Comparison of ENCODE assay signal across 9 cellular contexts in genomic region chr7:77536017-77536412, GRCh38. TPM values are rescaled to one million over a fixed set of nuclear protein-coding genes. Genes with fewer than 3 reads are reported as not detected.
DNase-seq lines count a peak whose midpoint lies in the region; ATAC-seq, FAIRE-seq and TF ChIP-seq lines count a peak whose summit lies in the region.
"Had no signal": no experiment of that assay in that cellular context is flagged by ENCODE, and none has a peak within 500 bp of the region (broad histone marks: within the 10 kb centered on the region; RNA-seq: fewer than 3 reads in every experiment).

No MANE protein-coding gene starts in this region.

- H3K36me3 ChIP-seq in SK-N-SH (replicated peaks in 1 of 2; ENCODE audit: control insufficient read depth in 1 of 2, insufficient read depth in 2 of 2, low read length in 1 of 2) (peaks cover 0 to 4% of the 10 kb centered on the region in 2 experiments), kidney (ENCODE audit: control insufficient read depth in 1 of 2, insufficient read depth in 2 of 2, low read length in 2 of 2) (no peaks in the 10 kb centered on the region), subcutaneous abdominal adipose tissue (ENCODE audit: control insufficient read depth in 5 of 5, insufficient read depth in 5 of 5, low read length in 5 of 5) (no peaks in the 10 kb centered on the region)

- peak overlapping the region; percentile 93 for H3K4me3 Mint-ChIP-seq in activated naive CD8-positive, alpha-beta T cell treated with anti-CD3 and anti-CD28 coated beads for 36 hours

- no peaks in the 10 kb centered on the region for H3K27me3 ChIP-seq in SK-N-SH (ENCODE audit: insufficient read depth)
- H3K27me3 ChIP-seq in subcutaneous abdominal adipose tissue (ENCODE audit: control insufficient read depth in 5 of 5, insufficient read depth in 4 of 5, low read length in 5 of 5): no peaks in the 10 kb centered on the region

- peak overlapping the region; percentile 84 for H3K4me2 ChIP-seq in SK-N-SH

- H3K36me3 Mint-ChIP-seq in activated naive CD8-positive, alpha-beta T cell treated with anti-CD3 and anti-CD28 coated beads for 36 hours: no peaks in the 10 kb centered on the region

- peak overlapping the region; percentile 83 for H3K9ac ChIP-seq in SK-N-SH
- peak overlapping the region; percentile 75 to 90 for H3K9ac ChIP-seq in kidney (ENCODE audit: low read length in 2 of 2)
- H3K9ac ChIP-seq in subcutaneous abdominal adipose tissue (ENCODE audit: low read length in 5 of 5): peak overlapping the region; percentile 70 to 88 (median 80)

- H3K27ac ChIP-seq in SK-N-SH (ENCODE audit: low read depth in 2 of 2, low read length in 1 of 2) (peak overlapping the region; percentile 87 to 89), kidney (ENCODE audit: low read depth in 2 of 2, low read length in 2 of 2) (peak overlapping the region; percentile 92 to 95), subcutaneous abdominal adipose tissue (ENCODE audit: low read depth, low read length) (peak overlapping the region; percentile 89)

- no peaks in the 10 kb centered on the region for H3K9me3 ChIP-seq in SK-N-SH
- no peaks in the 10 kb centered on the region for H3K9me3 ChIP-seq in kidney (ENCODE audit: control insufficient read depth in 1 of 2, low read length in 2 of 2)
- H3K9me3 ChIP-seq in subcutaneous abdominal adipose tissue (ENCODE audit: control insufficient read depth in 5 of 5, low read length in 5 of 5): no peaks in the 10 kb centered on the region

- no peak for FAIRE-seq in kidney (lab: Jason Lieb, UNC)
- FAIRE-seq: colon had no signal

- WGBS in SK-N-SH (ENCODE audit: low lambda C conversion rate): 49% methylated on average over 9 of the region's 9 CpGs

- no peak overlapping the region for H3K27ac Mint-ChIP-seq in activated naive CD8-positive, alpha-beta T cell treated with anti-CD3 and anti-CD28 coated beads for 36 hours

- POLR2A ChIA-PET in SK-N-SH (lab: Yijun Ruan, JAX): interaction anchor here (0.7 to 1.4 kb wide), 5 partner anchors 21 to 414 kb away, joined by 3 to 7 read pairs (median 3); no protein-coding TSS in a partner anchor

- H2AFZ ChIP-seq in SK-N-SH (ENCODE audit: low read depth): peak overlapping the region; percentile 93

- peaks cover 9 to 14% of the 10 kb centered on the region in 2 experiments; a peak in 3 of 4 replicates for H3K4me1 ChIP-seq in SK-N-SH (ENCODE audit: control insufficient read depth in 1 of 2, insufficient read depth in 2 of 2, low read depth in 1 of 2, low read length in 1 of 2)
- H3K4me1 ChIP-seq in kidney (ENCODE audit: control insufficient read depth in 1 of 2, insufficient read depth in 1 of 2, low read depth in 1 of 2, low read length in 2 of 2): peaks cover 0 to 2% of the 10 kb centered on the region in 2 donors
- peaks cover 2 to 29% (median 23%) of the 10 kb centered on the region in 5 donors for H3K4me1 ChIP-seq in subcutaneous abdominal adipose tissue (ENCODE audit: control insufficient read depth in 5 of 5, insufficient read depth in 5 of 5, low read length in 5 of 5)

- TF ChIP-seq RAD21 in SK-N-SH (IDR thresholded peaks at IDR 0.05; ENCODE audit: low read length): no peak

- H4K20me1 ChIP-seq in SK-N-SH (ENCODE audit: insufficient read depth): peaks cover 18% of the 10 kb centered on the region

- peaks cover 38% of the 10 kb centered on the region for H3F3A ChIP-seq in SK-N-SH (replicated peaks; ENCODE audit: insufficient read depth)

- H3K9me3 Mint-ChIP-seq in activated naive CD8-positive, alpha-beta T cell treated with anti-CD3 and anti-CD28 coated beads for 36 hours: no peaks in the 10 kb centered on the region

- DNase-seq in SK-N-SH: no peak
- no peak for DNase-seq in activated naive CD8-positive, alpha-beta T cell treated with anti-CD3 and anti-CD28 coated beads for 36 hours
- no peak for DNase-seq in kidney
- no peak for DNase-seq in NCI-H1694 treated with DMSO at 0.1 percent for 48 hours (lab: John Stamatoyannopoulos, UW)
- DNase-seq in NCI-H1417 treated with DMSO at 0.1 percent for 48 hours (lab: John Stamatoyannopoulos, UW): no peak

- TF ChIP-seq EP300 in SK-N-SH (IDR thresholded peaks at IDR 0.05; ENCODE audit: borderline replicate concordance in 1 of 2, low read depth in 1 of 2, low read length in 1 of 2): no peak

- H3K27me3 Mint-ChIP-seq in activated naive CD8-positive, alpha-beta T cell treated with anti-CD3 and anti-CD28 coated beads for 36 hours: no peaks in the 10 kb centered on the region

- CTCF ChIA-PET in SK-N-SH (lab: Yijun Ruan, JAX): interaction anchor here (1.2 kb wide), 1 partner anchor 204 kb away, joined by 3 read pairs; no protein-coding TSS in a partner anchor

- peaks cover 11% of the 10 kb centered on the region for H3K4me1 Mint-ChIP-seq in activated naive CD8-positive, alpha-beta T cell treated with anti-CD3 and anti-CD28 coated beads for 36 hours

- H3K4me3 ChIP-seq in SK-N-SH (ENCODE audit: low read depth in 2 of 2, low read length in 1 of 2) (peak overlapping the region; percentile 70 to 99), kidney (ENCODE audit: low read length in 2 of 2) (peak overlapping the region; percentile 95 to 98), subcutaneous abdominal adipose tissue (ENCODE audit: low read depth in 1 of 5, low read length in 5 of 5) (peak overlapping the region; percentile 67 to 95 (median 88))

- intact Hi-C loops in kidney (cut with DNase I): no loop called here

- TF ChIP-seq CTCF in SK-N-SH (IDR thresholded peaks at IDR 0.05): no peak
- no peak for TF ChIP-seq CTCF in kidney (IDR thresholded peaks at IDR 0.05; ENCODE audit: borderline replicate concordance, extremely low read depth, insufficient read depth)

- H3K9me2 ChIP-seq in SK-N-SH: no peaks in the 10 kb centered on the region

- ATAC-seq in SK-N-SH treated with all-trans-retinoic acid at 6 μM for 48 hours (no peak), HG02938 (IDR thresholded peaks at IDR 0.05; ENCODE audit: unreplicated experiment) (no peak)

- peaks cover 42% of the 10 kb centered on the region for H3K79me2 ChIP-seq in SK-N-SH (ENCODE audit: insufficient read depth)

TF ChIP-seq in SK-N-SH, 30 proteins besides CTCF, POLR2A, EP300 and RAD21:
- TF ChIP-seq RFX5 (IDR thresholded peaks at IDR 0.05; ENCODE audit: low read length) (no peak), SMC3 (IDR thresholded peaks at IDR 0.05; ENCODE audit: low read depth, low read length) (no peak), JUND (IDR thresholded peaks at IDR 0.05) (no peak), FOXJ3 (CRISPR knock-in tag; IDR thresholded peaks at IDR 0.05) (no peak)

TF ChIP-seq in SK-N-SH treated with all-trans-retinoic acid at 6 μM for 48 hours, 23 proteins besides CTCF, POLR2A, EP300 and RAD21:
- TF ChIP-seq OSR1 (CRISPR knock-in tag; IDR thresholded peaks at IDR 0.05): no peak
- TF ChIP-seq PATZ1 (CRISPR knock-in tag; IDR thresholded peaks at IDR 0.05; ENCODE audit: borderline replicate concordance): no peak
- no peak for TF ChIP-seq ARNTL (CRISPR knock-in tag; IDR thresholded peaks at IDR 0.05; ENCODE audit: borderline replicate concordance, low read depth)
- TF ChIP-seq TOX (CRISPR knock-in tag; IDR thresholded peaks at IDR 0.05; ENCODE audit: borderline replicate concordance): no peak
- TF ChIP-seq GLIS3 (CRISPR knock-in tag; IDR thresholded peaks at IDR 0.05): no peak
- no peak for TF ChIP-seq ISL1 (CRISPR knock-in tag; IDR thresholded peaks at IDR 0.05)
TF ChIP-seq in SK-N-SH treated with all-trans-retinoic acid at 6 μM for 48 hours: peak in this region for 0.

RNA-seq across cellular contexts. Expression of gene PTPN12, which starts 1.1 kb away (rescaled TPM):
- polyA plus RNA-seq in SK-N-SH (2012; rRNA removed) (23.3 and 28.0 TPM in 2 replicates), kidney (ENCODE audit: insufficient read depth, low read depth, low replicate concordance) (19.2 TPM)
- polyA plus RNA-seq in SK-N-SH (2012; cell fraction: cytosol; rRNA removed): 35.0 and 38.0 TPM in 2 replicates
- polyA plus RNA-seq in SK-N-SH (2012; cell fraction: nucleus; rRNA removed): 18.9 and 52.4 TPM in 2 replicates
- 10 to 100 TPM in 1 of 2 experiments, 1 to 10 TPM in 1; 9.8 to 10.9 TPM for total RNA-seq in activated naive CD8-positive, alpha-beta T cell treated with anti-CD3 and anti-CD28 coated beads for 36 hours
- 83.1 TPM for total RNA-seq in kidney
